Comparison of ENCODE assay signal across 22 cellular contexts in genomic region chr2:54687595-54688152, GRCh38. TPM values are rescaled to one million over a fixed set of nuclear protein-coding genes. Genes with fewer than 3 reads are reported as not detected.
A peak's percentile ranks its signal among the peaks of the same experiment; 100 is the strongest.
DNase-seq lines count a peak whose midpoint lies in the region; ATAC-seq and TF ChIP-seq lines count a peak whose summit lies in the region.
"Had no signal": no experiment of that assay in that cellular context is flagged by ENCODE, and none has a peak within 500 bp of the region (broad histone marks: within the 10 kb centered on the region; RNA-seq: fewer than 3 reads in every experiment).

No MANE protein-coding gene starts in this region.

- CTCF ChIA-PET in mammary epithelial cell (lab: Charles Lee; ENCODE audit: low non-redundant PET) (no interaction called here), MCF 10A (lab: Yijun Ruan, JAX) (interaction anchor here (0.5 kb wide), 1 partner anchor 166 kb away, joined by 3 read pairs; no protein-coding TSS in a partner anchor)

- peaks cover 37% of the 10 kb centered on the region for H3K4me1 Mint-ChIP-seq in T-helper 1 cell treated with Interleukin-12 subunit alpha and Interleukin-12 subunit beta and Interleukin-4 antibody, amounts not matched to agents 30 μg/mL and 1 μg/mL, for 36 hours (ENCODE audit: low read depth)
- H3K4me1 Mint-ChIP-seq in MCF 10A (ENCODE audit: insufficient read depth, unreplicated experiment), result no peaks in the 10 kb centered on the region
- H3K4me1 Mint-ChIP-seq in T-helper 2 cell treated with Interferon-gamma antibody and Interleukin-4, amounts not matched to agents 5 μg/mL and 100 μg/mL, for 36 hours (ENCODE audit: low read depth), result peaks cover 41% of the 10 kb centered on the region
- H3K4me1 Mint-ChIP-seq: CD8-positive, alpha-beta memory T cell had no signal

- H3K9me3 Mint-ChIP-seq in T-helper 1 cell treated with Interleukin-12 subunit alpha and Interleukin-12 subunit beta and Interleukin-4 antibody, amounts not matched to agents 30 μg/mL and 1 μg/mL, for 36 hours, result peaks cover 6% of the 10 kb centered on the region
- H3K9me3 Mint-ChIP-seq in MCF 10A (ENCODE audit: unreplicated experiment), result no peaks in the 10 kb centered on the region
- H3K9me3 Mint-ChIP-seq in T-helper 2 cell treated with Interferon-gamma antibody and Interleukin-4, amounts not matched to agents 5 μg/mL and 100 μg/mL, for 36 hours, result no peaks in the 10 kb centered on the region
- H3K9me3 Mint-ChIP-seq: CD8-positive, alpha-beta memory T cell had no signal

- H3K27me3 ChIP-seq in mammary epithelial cell (ENCODE audit: insufficient read depth, low read length), result peaks cover 2% of the 10 kb centered on the region
- H3K27me3 ChIP-seq: BE2C had no signal

- H3K4me2 ChIP-seq in mammary epithelial cell (ENCODE audit: insufficient read depth, low read depth, low read length), result no peak overlapping the region

- H3K9ac ChIP-seq in mammary epithelial cell (ENCODE audit: insufficient read depth, low read length), result no peak overlapping the region

- peak overlapping the region; percentile 11 for H3K27ac Mint-ChIP-seq in T-helper 1 cell treated with Interleukin-12 subunit alpha and Interleukin-12 subunit beta and Interleukin-4 antibody, amounts not matched to agents 30 μg/mL and 1 μg/mL, for 36 hours
- no peak overlapping the region for H3K27ac Mint-ChIP-seq in MCF 10A (ENCODE audit: low read depth, unreplicated experiment)
- peak overlapping the region; percentile 34 for H3K27ac Mint-ChIP-seq in T-helper 2 cell treated with Interferon-gamma antibody and Interleukin-4, amounts not matched to agents 5 μg/mL and 100 μg/mL, for 36 hours

- TF ChIP-seq CTCF in mammary epithelial cell (conservative IDR thresholded peaks at IDR 0.05 in 1 of 2, IDR thresholded peaks at IDR 0.05 in 1 of 2; ENCODE audit: extremely low read depth in 1 of 2, insufficient read depth in 1 of 2, low read depth in 1 of 2, low read length in 2 of 2) (no peak), MCF 10A (IDR thresholded peaks at IDR 0.05; ENCODE audit: unreplicated experiment) (no peak)

- no peaks in the 10 kb centered on the region for H4K20me1 ChIP-seq in mammary epithelial cell (ENCODE audit: insufficient read depth, low read length)

- H2AFZ ChIP-seq in mammary epithelial cell (ENCODE audit: low read depth, low read length), result no peak overlapping the region

- H3K4me1 ChIP-seq in mammary epithelial cell (ENCODE audit: insufficient read depth, low read length), result no peaks in the 10 kb centered on the region
- H3K4me1 ChIP-seq: BE2C had no signal

- peaks cover 53% of the 10 kb centered on the region for H3K27me3 Mint-ChIP-seq in T-helper 1 cell treated with Interleukin-12 subunit alpha and Interleukin-12 subunit beta and Interleukin-4 antibody, amounts not matched to agents 30 μg/mL and 1 μg/mL, for 36 hours (ENCODE audit: low read depth)
- H3K27me3 Mint-ChIP-seq in MCF 10A (ENCODE audit: insufficient read depth, unreplicated experiment), result no peaks in the 10 kb centered on the region
- H3K27me3 Mint-ChIP-seq in T-helper 2 cell treated with Interferon-gamma antibody and Interleukin-4, amounts not matched to agents 5 μg/mL and 100 μg/mL, for 36 hours (ENCODE audit: low read depth), result peaks cover 25% of the 10 kb centered on the region

- POLR2A ChIA-PET in MCF 10A (lab: Yijun Ruan, JAX), result interaction anchor here (1.2 kb wide), 1 partner anchor 148 kb away, joined by 3 read pairs; no protein-coding TSS in a partner anchor

- no peak overlapping the region for H3K4me3 ChIP-seq in mammary epithelial cell (replicated peaks in 1 of 3; ENCODE audit: insufficient read depth in 1 of 3, low read depth in 2 of 3, low read length in 3 of 3)
- H3K4me3 ChIP-seq: K562 had no signal

- dilution Hi-C loops in mammary epithelial cell (cut with HindIII; ENCODE audit: low sequenced_read_pairs), result no loop called here

- in situ Hi-C loops in mammary epithelial cell (cut with MboI; ENCODE audit: low sequenced_read_pairs in 2 of 2), result no loop called here

- intact Hi-C loops in mammary epithelial cell (cut with micrococcal nuclease), result no loop called here
- intact Hi-C loops in MCF 10A (cut with micrococcal nuclease), result no loop called here

- H3K79me2 ChIP-seq in mammary epithelial cell (ENCODE audit: insufficient read depth, low read length), result no peaks in the 10 kb centered on the region

- ATAC-seq in HG02610 (IDR thresholded peaks at IDR 0.05; ENCODE audit: unreplicated experiment) (no peak), GM18907 (IDR thresholded peaks at IDR 0.05; ENCODE audit: unreplicated experiment) (no peak)
- ATAC-seq: K562, Panc1, Right ventricle myocardium inferior had no signal

- WGBS in mammary epithelial cell (ENCODE audit: low coverage, missing lambda C conversion rate), result 92% methylated on average over 4 of the region's 4 CpGs

- no peaks in the 10 kb centered on the region for H3K36me3 ChIP-seq in mammary epithelial cell (ENCODE audit: insufficient read depth, low read length)
- H3K36me3 ChIP-seq: BE2C had no signal

- no TSS peak for BruUV-seq in mammary epithelial cell (replicated peaks; lab: Mats Ljungman, UMichigan)
- BruUV-seq in MCF 10A (replicated peaks; lab: Mats Ljungman, UMichigan), result no TSS peak

- no peaks in the 10 kb centered on the region for H3K9me3 ChIP-seq in mammary epithelial cell (replicated peaks; ENCODE audit: insufficient read depth, low read length)
- H3K9me3 ChIP-seq: BE2C had no signal

- DNase-seq in T-helper 1 cell, result no peak
- DNase-seq in mammary epithelial cell, result peak; percentile 45
- DNase-seq in MCF 10A (ENCODE audit: unreplicated experiment), result no peak
- DNase-seq in T-helper 2 cell treated with Interferon-gamma antibody and Interleukin-4, amounts not matched to agents 5 μg/mL and 100 μg/mL, for 36 hours (ENCODE audit: low spot score), result no peak
- no peak for DNase-seq in inferior parietal cortex (ENCODE audit: extremely low spot score)
- DNase-seq: 8988T; BE2C; CD8-positive, alpha-beta memory T cell; DMS79; GOT3; NCI-H1105 treated with DMSO at 0.1 percent for 48 hours; NCI-H1694 treated with DMSO at 0.1 percent for 48 hours; NCI-H2107; NCI-H2227 treated with DMSO at 0.1 percent for 48 hours; NCI-H524 had no signal

- H3K27ac ChIP-seq in mammary epithelial cell (ENCODE audit: insufficient read depth, low read depth, low read length), result no peak overlapping the region
- H3K27ac ChIP-seq: HL-60 had no signal

- H3K4me3 Mint-ChIP-seq in T-helper 1 cell treated with Interleukin-12 subunit alpha and Interleukin-12 subunit beta and Interleukin-4 antibody, amounts not matched to agents 30 μg/mL and 1 μg/mL, for 36 hours, result peak overlapping the region; percentile 43
- H3K4me3 Mint-ChIP-seq in MCF 10A (ENCODE audit: unreplicated experiment), result no peak overlapping the region
- H3K4me3 Mint-ChIP-seq in T-helper 2 cell treated with Interferon-gamma antibody and Interleukin-4, amounts not matched to agents 5 μg/mL and 100 μg/mL, for 36 hours, result peak overlapping the region; percentile 66
- H3K4me3 Mint-ChIP-seq: CD8-positive, alpha-beta memory T cell had no signal

- H3K36me3 Mint-ChIP-seq in T-helper 1 cell treated with Interleukin-12 subunit alpha and Interleukin-12 subunit beta and Interleukin-4 antibody, amounts not matched to agents 30 μg/mL and 1 μg/mL, for 36 hours (ENCODE audit: low read depth), result peaks cover 5% of the 10 kb centered on the region
- no peaks in the 10 kb centered on the region for H3K36me3 Mint-ChIP-seq in MCF 10A (ENCODE audit: insufficient read depth, unreplicated experiment)
- H3K36me3 Mint-ChIP-seq in T-helper 2 cell treated with Interferon-gamma antibody and Interleukin-4, amounts not matched to agents 5 μg/mL and 100 μg/mL, for 36 hours (ENCODE audit: low read depth), result peaks cover 5% of the 10 kb centered on the region
- H3K36me3 Mint-ChIP-seq: CD8-positive, alpha-beta memory T cell had no signal

RNA-seq across cellular contexts. Expression of gene EML6, which starts 35.8 kb away (rescaled TPM):
- under 1 TPM; 0.83 to 0.94 TPM for total RNA-seq in mammary epithelial cell
- 0.37 TPM for polyA plus RNA-seq in mammary epithelial cell
- not detected for polyA minus RNA-seq in mammary epithelial cell
- total RNA-seq in MCF 10A (2022), result 0.77 and 1.7 TPM in 2 replicates
